Comparison of ENCODE assay signal across 26 cellular contexts in the genomic region with DNA sequence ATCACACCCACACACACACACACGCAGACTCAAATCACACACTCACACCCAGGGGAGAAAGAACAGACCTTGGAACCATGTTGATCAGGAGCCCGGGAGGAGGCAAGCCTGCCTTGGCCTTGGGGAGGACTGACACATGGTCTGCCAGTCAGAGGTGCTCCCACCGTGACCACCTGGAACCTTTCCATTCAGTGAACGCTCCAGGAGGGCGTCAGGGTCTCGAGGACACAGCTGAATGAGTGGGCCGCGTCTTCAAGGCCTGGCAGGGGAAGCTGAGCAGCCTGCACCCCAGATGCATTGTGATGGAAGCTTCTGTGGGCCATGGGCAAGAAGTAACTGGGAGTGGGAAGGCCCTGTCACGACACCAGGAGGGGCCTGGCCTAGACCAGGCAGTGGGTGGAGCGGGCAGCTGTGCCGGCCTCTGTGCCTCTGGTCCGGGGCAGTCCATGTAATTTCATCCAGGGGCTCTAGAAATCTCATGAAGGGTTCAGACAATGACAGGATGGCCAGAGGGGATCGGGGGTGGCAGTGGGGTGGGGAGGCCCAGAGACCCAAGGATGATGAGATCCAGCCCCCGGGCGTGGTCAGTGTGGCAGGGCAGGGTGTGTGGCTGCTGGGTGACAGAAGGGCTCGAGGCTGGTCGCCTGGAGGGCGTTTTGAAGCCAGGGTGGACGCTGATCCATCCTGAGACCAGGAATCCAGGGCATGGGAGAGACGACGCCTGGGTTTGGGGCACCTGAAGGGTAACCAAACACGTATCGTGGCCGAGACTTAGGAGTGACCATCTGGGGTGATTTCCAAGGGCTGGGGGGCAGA. TPM values are rescaled to one million over a fixed set of nuclear protein-coding genes. Genes with fewer than 3 reads are reported as not detected.
DNase-seq lines count a peak whose midpoint lies in the region; ATAC-seq, FAIRE-seq and TF ChIP-seq lines count a peak whose summit lies in the region.
"Had no signal": no experiment of that assay in that cellular context is flagged by ENCODE, and none has a peak within 500 bp of the region (broad histone marks: within the 10 kb centered on the region; RNA-seq: fewer than 3 reads in every experiment).

No MANE protein-coding gene starts in this region.

- H4K5ac ChIP-seq in H1 (ENCODE audit: insufficient read length, low read depth, low read length): no peak overlapping the region

- peak; percentile 26 for DNase-seq in activated CD8-positive, alpha-beta memory T cell treated with anti-CD3 and anti-CD28 coated beads, Interleukin-2, amount 10 ng/mL, durations not matched to agents 7 days and 5 days
- DNase-seq in activated CD8-positive, alpha-beta memory T cell treated with anti-CD3 and anti-CD28 coated beads for 24 hours: no peak
- DNase-seq in H1 (ENCODE audit: low read depth in 1 of 2, low spot score in 2 of 2) (no peak), neuronal stem cell (ENCODE audit: low spot score) (no peak), tibial artery (peak; percentile 14 to 55), RWPE1 (ENCODE audit: low spot score) (no peak), frontal cortex (ENCODE audit: low spot score in 2 of 2) (no peak), colonic mucosa (no peak)
- DNase-seq: C1 segment of cervical spinal cord; Caco-2; Kasumi-1; MV-4-11; naive B cell; NCI-H2171 treated with DMSO at 0.1 percent for 48 hours; stimulated activated naive CD8-positive, alpha-beta T cell treated with anti-CD3 and anti-CD28 coated beads, Interleukin-15, amount 100 ng/mL, for 72 hours had no signal

- no peak overlapping the region for H3K27ac Mint-ChIP-seq in activated CD8-positive, alpha-beta memory T cell treated with anti-CD3 and anti-CD28 coated beads, Interleukin-2, amount 10 ng/mL, durations not matched to agents 7 days and 5 days
- H3K27ac Mint-ChIP-seq: activated naive CD8-positive, alpha-beta T cell; naive B cell; T-helper 1 cell treated with Interleukin-12 subunit alpha and Interleukin-12 subunit beta and Interleukin-4 antibody, amounts not matched to agents 30 μg/mL and 1 μg/mL, for 36 hours had no signal

- H3K4me1 ChIP-seq in H1 (replicated peaks in 1 of 4; ENCODE audit: control insufficient read depth in 3 of 4, insufficient read depth in 4 of 4, low read length in 3 of 4) (no peaks in the 10 kb centered on the region), neuronal stem cell (ENCODE audit: control insufficient read depth in 2 of 2, insufficient read depth in 1 of 2, low read depth in 1 of 2, low read length in 2 of 2) (peaks cover 0 to 2% of the 10 kb centered on the region in 2 donors), tibial artery (no peaks in the 10 kb centered on the region), colonic mucosa (no peaks in the 10 kb centered on the region)
- H3K4me1 ChIP-seq: A549, Caco-2, right atrium auricular region had no signal

- H3K27ac ChIP-seq in H1 (ENCODE audit: low read depth, low read length) (no peak overlapping the region), neuronal stem cell (replicated peaks; ENCODE audit: low read length) (no peak overlapping the region), tibial artery (no peak overlapping the region), RWPE1 (no peak overlapping the region), colonic mucosa (no peak overlapping the region)
- H3K27ac ChIP-seq: A549, dorsolateral prefrontal cortex, ovary, right atrium auricular region, SK-N-MC had no signal

- H2BK120ac ChIP-seq in H1 (replicated peaks; ENCODE audit: low read depth, low read length) (no peak overlapping the region), neuronal stem cell (ENCODE audit: low read depth, low read length) (peak overlapping the region; percentile 72)

- H3K27me3 Mint-ChIP-seq in activated CD8-positive, alpha-beta memory T cell treated with anti-CD3 and anti-CD28 coated beads, Interleukin-2, amount 10 ng/mL, durations not matched to agents 7 days and 5 days: peaks cover 20% of the 10 kb centered on the region

- H3K36me3 Mint-ChIP-seq in activated CD8-positive, alpha-beta memory T cell treated with anti-CD3 and anti-CD28 coated beads, Interleukin-2, amount 10 ng/mL, durations not matched to agents 7 days and 5 days: peaks cover 5% of the 10 kb centered on the region

- H3K14ac ChIP-seq in H1 (ENCODE audit: insufficient read length) (no peak overlapping the region), neuronal stem cell (ENCODE audit: low read length) (peak overlapping the region; percentile 99)

- no peaks in the 10 kb centered on the region for H3K4me1 Mint-ChIP-seq in activated CD8-positive, alpha-beta memory T cell treated with anti-CD3 and anti-CD28 coated beads, Interleukin-2, amount 10 ng/mL, durations not matched to agents 7 days and 5 days
- H3K4me1 Mint-ChIP-seq: central memory CD8-positive, alpha-beta T cell; stimulated activated naive CD8-positive, alpha-beta T cell treated with anti-CD3 and anti-CD28 coated beads, Interleukin-15, amount 100 ng/mL, for 72 hours had no signal

- no peaks in the 10 kb centered on the region for H3K36me3 ChIP-seq in H1 (ENCODE audit: control insufficient read depth in 2 of 4, insufficient read depth in 4 of 4, low read length in 3 of 4)
- H3K36me3 ChIP-seq in neuronal stem cell (replicated peaks in 1 of 2; ENCODE audit: control insufficient read depth in 2 of 2, insufficient read depth in 2 of 2, low read length in 2 of 2): no peaks in the 10 kb centered on the region
- H3K36me3 ChIP-seq in tibial artery: no peaks in the 10 kb centered on the region
- H3K36me3 ChIP-seq in colonic mucosa: no peaks in the 10 kb centered on the region
- H3K36me3 ChIP-seq: ovary, right atrium auricular region had no signal

- POLR2A ChIA-PET in H1 (lab: Charles Lee; ENCODE audit: partially characterized antibody) (no interaction called here), RWPE1 (lab: Yijun Ruan, JAX; ENCODE audit: low non-redundant PET) (no interaction called here)

- H2BK20ac ChIP-seq in H1 (ENCODE audit: low read length): no peak overlapping the region

- intact Hi-C loops in tibial artery (cut with DNase I; ENCODE audit: low total_unique reads): no loop called here
- intact Hi-C loops in colonic mucosa (cut with DNase I): no loop called here

- no peak overlapping the region for H3K23ac ChIP-seq in H1 (ENCODE audit: insufficient read length)
- peak overlapping the region; percentile 91 for H3K23ac ChIP-seq in neuronal stem cell (ENCODE audit: low read depth, low read length, poor library complexity)

- no peak overlapping the region for H4K8ac ChIP-seq in H1 (ENCODE audit: extremely low read depth, insufficient read depth, low read length)
- no peak overlapping the region for H4K8ac ChIP-seq in neuronal stem cell (ENCODE audit: low read depth, low read length)

- H3K79me2 ChIP-seq in H1 (ENCODE audit: control insufficient read depth in 1 of 2, insufficient read depth in 2 of 2, low read length in 2 of 2): no peaks in the 10 kb centered on the region

- H3K9ac ChIP-seq in H1 (replicated peaks in 1 of 4; ENCODE audit: extremely low read depth in 1 of 4, low read depth in 3 of 4, low read length in 3 of 4) (no peak overlapping the region), neuronal stem cell (ENCODE audit: low read depth, low read length, poor library complexity) (no peak overlapping the region), colonic mucosa (ENCODE audit: low read depth in 2 of 2, low read length in 2 of 2) (no peak overlapping the region)

- no peak for ATAC-seq in activated CD8-positive, alpha-beta memory T cell treated with anti-CD3 and anti-CD28 coated beads, Interleukin-2, amount 10 ng/mL, durations not matched to agents 7 days and 5 days
- ATAC-seq: A549; HCT116; stimulated activated naive CD8-positive, alpha-beta T cell treated with anti-CD3 and anti-CD28 coated beads, Interleukin-15, amount 100 ng/mL, for 72 hours had no signal

- H3K79me1 ChIP-seq in H1 (ENCODE audit: low read depth, low read length) (no peaks in the 10 kb centered on the region), neuronal stem cell (ENCODE audit: low read depth, low read length) (peaks cover under 1% of the 10 kb centered on the region)

- H2AK5ac ChIP-seq in H1 (ENCODE audit: low read depth, low read length): peak overlapping the region; percentile 97; the same call in 1 of the 2 replicates
- peak overlapping the region; percentile 84 for H2AK5ac ChIP-seq in neuronal stem cell (ENCODE audit: low read depth, low read length)

- H3K4ac ChIP-seq in H1 (replicated peaks; ENCODE audit: insufficient read length, low read depth, low read length): no peak overlapping the region
- peak overlapping the region; percentile 37 for H3K4ac ChIP-seq in neuronal stem cell (ENCODE audit: low read length)

- no peak overlapping the region for H3K4me2 ChIP-seq in H1 (ENCODE audit: insufficient read depth in 1 of 2, low read depth in 2 of 2, low read length in 2 of 2)
- H3K4me2 ChIP-seq in neuronal stem cell (ENCODE audit: insufficient read depth, low read length, poor library complexity, severe bottlenecking): no peak overlapping the region
- H3K4me2 ChIP-seq: A549 had no signal

- H2BK15ac ChIP-seq in H1 (ENCODE audit: low read length): peak overlapping the region; percentile 16; the same call in 1 of the 2 replicates
- peak overlapping the region; percentile 37 for H2BK15ac ChIP-seq in neuronal stem cell (ENCODE audit: low read length)

- FAIRE-seq in H1 (lab: Jason Lieb, UNC) (no peak), frontal cortex (lab: Jason Lieb, UNC) (no peak)
- FAIRE-seq: A549, GM12892 had no signal

- WGBS in H1 (ENCODE audit: extremely low coverage in 1 of 2, insufficient coverage in 1 of 2, insufficient read length in 1 of 2, insufficient replicate concordance in 2 of 2, low coverage in 1 of 2, low lambda C conversion rate in 2 of 2, missing lambda C conversion rate in 1 of 2), 2 experiments: 90% methylated on average over 23 of the region's 24 CpGs; no CpG with 5 or more reads in 1 of the 2 experiments
- no CpG with 5 or more reads among the region's 24 CpGs for WGBS in neuronal stem cell (ENCODE audit: extremely low coverage in 2 of 2, insufficient read length in 2 of 2, insufficient replicate concordance in 1 of 2), 2 donors

- TF ChIP-seq EP300 in H1 (IDR thresholded peaks at IDR 0.05; ENCODE audit: borderline replicate concordance in 1 of 2, low read depth in 2 of 2, low read length in 2 of 2): no peak

- CTCF ChIA-PET in activated CD8-positive, alpha-beta memory T cell treated with anti-CD3 and anti-CD28 coated beads, Interleukin-2, amount 10 ng/mL, durations not matched to agents 7 days and 5 days (lab: Charles Lee): interaction anchor here (1.2 kb wide), 1 partner anchor 13 kb away, joined by 3 read pairs; no protein-coding TSS in a partner anchor
- CTCF ChIA-PET in H1 (lab: Charles Lee; ENCODE audit: partially characterized antibody) (interaction anchor here (1.0 kb wide), 1 partner anchor 65 kb away, joined by 3 read pairs; no protein-coding TSS in a partner anchor), RWPE1 (lab: Yijun Ruan, JAX) (no interaction called here)

- H3K18ac ChIP-seq in H1 (ENCODE audit: extremely low read depth, low read length) (no peak overlapping the region), neuronal stem cell (ENCODE audit: low read length) (peak overlapping the region; percentile 17)

- H2BK5ac ChIP-seq in H1 (ENCODE audit: low read depth, low read length) (no peak overlapping the region), neuronal stem cell (ENCODE audit: low read length) (peak overlapping the region; percentile 53)

- H3K9me3 Mint-ChIP-seq in activated CD8-positive, alpha-beta memory T cell treated with anti-CD3 and anti-CD28 coated beads, Interleukin-2, amount 10 ng/mL, durations not matched to agents 7 days and 5 days (ENCODE audit: low read depth): peaks cover 11% of the 10 kb centered on the region
- H3K9me3 Mint-ChIP-seq: central memory CD8-positive, alpha-beta T cell had no signal

- no peak for TF ChIP-seq POLR2A in H1 (IDR thresholded peaks at IDR 0.05; ENCODE audit: control extremely low read depth in 1 of 2, low read depth in 2 of 2, low read length in 2 of 2)

- H3K27me3 ChIP-seq in H1 (replicated peaks in 1 of 4; ENCODE audit: control insufficient read depth in 3 of 4, extremely low read depth in 1 of 4, insufficient read depth in 3 of 4, low read length in 3 of 4) (no peaks in the 10 kb centered on the region), neuronal stem cell (ENCODE audit: control insufficient read depth in 3 of 3, insufficient read depth in 3 of 3, low read depth in 1 of 3, low read length in 3 of 3) (peaks cover 0 to under 1% (median 0%) of the 10 kb centered on the region in 3 experiments), tibial artery (peaks cover 0 to 54% of the 10 kb centered on the region in 2 donors), colonic mucosa (no peaks in the 10 kb centered on the region)
- H3K27me3 ChIP-seq: ovary, right atrium auricular region had no signal

- no peak overlapping the region for H3K56ac ChIP-seq in H1 (replicated peaks; ENCODE audit: insufficient read length, low read depth, low read length)

- H4K91ac ChIP-seq in H1 (replicated peaks; ENCODE audit: insufficient read length, low read length) (no peak overlapping the region), neuronal stem cell (ENCODE audit: low read depth, low read length, poor library complexity) (no peak overlapping the region)

- TF ChIP-seq CTCF in H1 (IDR thresholded peaks at IDR 0.05; ENCODE audit: control extremely low read depth in 1 of 3, insufficient read depth in 1 of 3, low read depth in 1 of 3, low read length in 3 of 3) (no peak), tibial artery (IDR thresholded peaks at IDR 0.05) (no peak), RWPE1 (conservative IDR thresholded peaks at IDR 0.05; ENCODE audit: low read depth) (no peak), colonic mucosa (IDR thresholded peaks at IDR 0.05) (no peak)

- H2BK12ac ChIP-seq in H1 (ENCODE audit: low read depth, low read length) (peak overlapping the region; percentile 71; the same call in 1 of the 2 replicates), neuronal stem cell (ENCODE audit: low read length) (no peak overlapping the region)

- H2AFZ ChIP-seq in H1 (ENCODE audit: low read length): no peak overlapping the region
- H2AFZ ChIP-seq in neuronal stem cell (ENCODE audit: low read length): no peak overlapping the region

- H3K9me3 ChIP-seq in H1 (ENCODE audit: insufficient read depth in 2 of 2, low read depth in 1 of 2, low read length in 1 of 2) (peaks cover 0 to 7% of the 10 kb centered on the region in 2 experiments; a peak in 1 of 4 replicates), neuronal stem cell (replicated peaks in 1 of 2; ENCODE audit: control insufficient read depth in 2 of 2, insufficient read depth in 1 of 2, low read depth in 1 of 2, low read length in 2 of 2) (peaks cover 0 to 11% of the 10 kb centered on the region in 2 donors), tibial artery (peaks cover 0 to 13% (median 7%) of the 10 kb centered on the region in 3 donors), colonic mucosa (no peaks in the 10 kb centered on the region)
- H3K9me3 ChIP-seq: ovary had no signal

- no peak overlapping the region for H3K4me3 Mint-ChIP-seq in activated CD8-positive, alpha-beta memory T cell treated with anti-CD3 and anti-CD28 coated beads, Interleukin-2, amount 10 ng/mL, durations not matched to agents 7 days and 5 days
- H3K4me3 Mint-ChIP-seq: activated naive CD8-positive, alpha-beta T cell; central memory CD8-positive, alpha-beta T cell; naive B cell; stimulated activated naive CD8-positive, alpha-beta T cell treated with anti-CD3 and anti-CD28 coated beads, Interleukin-15, amount 100 ng/mL, for 72 hours; T-helper 1 cell treated with Interleukin-12 subunit alpha and Interleukin-12 subunit beta and Interleukin-4 antibody, amounts not matched to agents 30 μg/mL and 1 μg/mL, for 36 hours had no signal

- peaks cover 0 to 2% of the 10 kb centered on the region in 2 experiments for H4K20me1 ChIP-seq in H1 (replicated peaks in 1 of 2; ENCODE audit: control insufficient read depth in 1 of 2, insufficient read depth in 2 of 2, low read length in 2 of 2)

- no peak for TF ChIP-seq RAD21 in H1 (IDR thresholded peaks at IDR 0.05 in 1 of 2, conservative IDR thresholded peaks at IDR 0.05 in 1 of 2; ENCODE audit: low read depth in 2 of 2, low read length in 2 of 2)

- peaks cover 2% of the 10 kb centered on the region; the same call in 1 of the 2 replicates for H3K23me2 ChIP-seq in H1 (ENCODE audit: low read depth, low read length)

- H3K4me3 ChIP-seq in H1 (ENCODE audit: extremely low read depth in 1 of 4, insufficient read depth in 2 of 4, low read depth in 3 of 4, low read length in 4 of 4) (no peak overlapping the region), neuronal stem cell (ENCODE audit: low read length in 2 of 2) (peak overlapping the region in 1 of 2 donors; percentile 20), tibial artery (no peak overlapping the region), colonic mucosa (no peak overlapping the region)
- H3K4me3 ChIP-seq: A549, dorsolateral prefrontal cortex, ovary, right atrium auricular region, SK-N-MC had no signal

RNA-seq across cellular contexts. Expression of a gene that starts 53.7 kb away (rescaled TPM):
- total RNA-seq in activated CD8-positive, alpha-beta memory T cell treated with anti-CD3 and anti-CD28 coated beads, Interleukin-2, amount 10 ng/mL, durations not matched to agents 7 days and 5 days: under 1 TPM in 1 of 2 experiments, not detected in 1; 0.91 TPM
- total RNA-seq in H1 (2021; fragmentation: NEBNext Ultra II Directional; extraction: Animal tissue kit (Norgen Biotek cat#: 25700)): 1.3 and 1.5 TPM in 2 replicates
- 0.74 and 2.0 TPM in 2 replicates for polyA plus RNA-seq in H1 (2011; rRNA removed)
- 1.1 TPM for polyA plus RNA-seq in H1 (2011; cell fraction: cytosol; rRNA removed)
- polyA plus RNA-seq in H1 (2011; cell fraction: nucleus; rRNA removed): 0.37 TPM
- 1.6 to 3.2 TPM (median 2.7 TPM) in 4 replicates for polyA plus RNA-seq in H1 (2012, experiment 1 of 2)
- 1.00 TPM for polyA plus RNA-seq in H1 (2012, experiment 2 of 2)
- polyA plus RNA-seq in H1 (2013, experiment 1 of 2): 2.0 TPM
- polyA plus RNA-seq in H1 (2013, experiment 2 of 2): 2.6 TPM
- polyA minus RNA-seq in H1 (2011; rRNA and poly(A)+ RNA removed): 0.20 and 0.57 TPM in 2 replicates
- polyA minus RNA-seq in H1 (2011; cell fraction: cytosol; rRNA and poly(A)+ RNA removed): 0.88 TPM
- polyA minus RNA-seq in H1 (2011; cell fraction: nucleus; rRNA and poly(A)+ RNA removed): 0.70 TPM
- polyA plus RNA-seq in neuronal stem cell (2013, experiment 1 of 2): 11.8 TPM
- 11.0 TPM for polyA plus RNA-seq in neuronal stem cell (2013, experiment 2 of 2)
- 19.6 TPM for total RNA-seq in frontal cortex
- total RNA-seq in colonic mucosa: 1 to 10 TPM; 4.1 to 9.2 TPM
- total RNA-seq: RPMI7951 had no signal

Comparison
In these comparisons a context has a peak if more than half of its experiments do, and no peak if none do; other contexts are left out.
1. DNase-seq: peak in activated CD8-positive, alpha-beta memory T cell treated with anti-CD3 and anti-CD28 coated beads, Interleukin-2, amount 10 ng/mL, durations not matched to agents 7 days and 5 days (single experiment) and tibial artery (2 of 2); none in activated CD8-positive, alpha-beta memory T cell treated with anti-CD3 and anti-CD28 coated beads for 24 hours (single experiment), H1 (0 of 2), neuronal stem cell (single experiment), RWPE1 (single experiment), frontal cortex (0 of 2) and colonic mucosa (single experiment).